ENCODE assay signal across 37 cellular contexts in the genomic region with DNA sequence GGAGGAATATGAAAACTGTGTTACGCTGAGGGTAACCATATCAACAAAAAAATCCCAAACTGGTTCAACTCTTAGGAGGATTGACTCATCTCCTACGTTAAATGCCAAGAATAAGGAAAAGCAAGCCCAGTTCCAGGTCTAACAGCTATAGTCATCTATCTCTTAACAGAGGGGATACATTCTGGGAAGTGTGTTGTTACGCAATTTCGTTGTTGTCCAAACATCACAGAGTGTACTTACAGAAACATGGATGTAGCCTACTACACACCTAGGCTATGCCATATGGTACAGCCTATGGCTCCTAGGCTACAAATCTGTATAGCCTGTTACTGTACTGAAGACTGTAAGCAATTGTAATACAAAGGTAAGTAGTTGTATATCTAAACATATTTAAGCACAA. TPM values are rescaled to one million over a fixed set of nuclear protein-coding genes. Genes with fewer than 3 reads are reported as not detected.
"Had no signal": no experiment of that assay in that cellular context is flagged by ENCODE, and none has a peak within 500 bp of the region (broad histone marks: within the 10 kb centered on the region; RNA-seq: fewer than 3 reads in every experiment).

No MANE protein-coding gene starts in this region.

- ATAC-seq: activated CD8-positive, alpha-beta T cell treated with anti-CD3 and anti-CD28 coated beads for 36 hours; activated naive CD4-positive, alpha-beta T cell treated with anti-CD3 and anti-CD28 coated beads, Interleukin-2, amount 50 U/mL, for 72 hours; activated T-cell treated with anti-CD3 and anti-CD28 coated beads, Interleukin-2, amount 50 U/mL, for 4 hours; activated T-cell treated with anti-CD3 and anti-CD28 coated beads, Interleukin-2, amount 50 U/mL, for 72 hours; activated T-helper 17 cell treated with anti-CD3 and anti-CD28 coated beads, Interleukin-2, amount 50 U/mL, for 72 hours; body of pancreas had no signal

- H3K9me3 ChIP-seq: adrenal gland, body of pancreas had no signal

- H3K27me3 ChIP-seq: adrenal gland, body of pancreas, brain microvascular endothelial cell, breast epithelium had no signal

- H3K4me1 ChIP-seq: adrenal gland, body of pancreas, breast epithelium had no signal

- DNase-seq: activated B cell treated with CpG ODN at 0.5 μM for 24 hours; activated CD4-positive, alpha-beta memory T cell treated with anti-CD3 and anti-CD28 coated beads for 36 hours; activated CD4-positive, alpha-beta T cell treated with anti-CD3 and anti-CD28 coated beads for 4 hours; activated CD4-positive, alpha-beta T cell treated with anti-CD3 and anti-CD28 coated beads, Interleukin-2, amount 10 ng/mL, durations not matched to agents 24 days and 14 days; activated CD4-positive, alpha-beta T cell treated with anti-CD3 and anti-CD28 coated beads, Interleukin-2, amount 50 U/mL, for 1 hour; activated CD4-positive, alpha-beta T cell treated with anti-CD3 and anti-CD28 coated beads, Interleukin-2, amount 50 U/mL, for 4 hours; activated CD4-positive, CD25-positive, alpha-beta regulatory T cell treated with anti-CD3 and anti-CD28 coated beads, Interleukin-2, amount 50 U/mL, for 72 hours; activated CD8-positive, alpha-beta memory T cell treated with anti-CD3 and anti-CD28 coated beads, Interleukin-2, amount 50 U/mL, for 4 hours; activated CD8-positive, alpha-beta T cell treated with anti-CD3 and anti-CD28 coated beads for 36 hours; activated effector memory CD4-positive, alpha-beta T cell treated with anti-CD3 and anti-CD28 coated beads, Interleukin-2, amount 50 U/mL, for 16 hours; activated gamma-delta T cell treated with Interleukin-2 at 50 U/mL for 16 hours; activated naive CD4-positive, alpha-beta T cell; activated naive CD4-positive, alpha-beta T cell treated with anti-CD3 and anti-CD28 coated beads for 36 hours; activated naive CD4-positive, alpha-beta T cell treated with anti-CD3 and anti-CD28 coated beads, Interleukin-2, amount 50 U/mL, for 16 hours; activated naive CD8-positive, alpha-beta T cell treated with anti-CD3 and anti-CD28 coated beads for 36 hours; activated T-cell treated with anti-CD3 and anti-CD28 coated beads for 4 hours; activated T-cell treated with anti-CD3 and anti-CD28 coated beads, Interleukin-2, amount 50 U/mL, for 1 hour; activated T-cell treated with anti-CD3 and anti-CD28 coated beads, Interleukin-2, amount 50 U/mL, for 4 hours; activated T-cell treated with anti-CD3 and anti-CD28 coated beads, Interleukin-2, amount 50 U/mL, for 72 hours; adrenal gland; amniotic stem cell; aorta; body of pancreas; brain microvascular endothelial cell; central memory CD4-positive, alpha-beta T cell; T-helper 1 cell; T-helper 2 cell; T-helper 9 cell had no signal

- H3K27ac ChIP-seq: adrenal gland, body of pancreas, brain microvascular endothelial cell, breast epithelium, VCaP had no signal

- H3K4me3 ChIP-seq: adrenal gland, body of pancreas, breast epithelium had no signal

- FAIRE-seq: astrocyte, TTC549 had no signal

- H3K36me3 ChIP-seq: adrenal gland, brain microvascular endothelial cell, breast epithelium had no signal

RNA-seq across cellular contexts. Expression of a gene that starts 23.2 kb away (rescaled TPM):
- total RNA-seq: activated B cell treated with CpG ODN at 0.5 μM for 24 hours; activated CD4-positive, alpha-beta memory T cell treated with anti-CD3 and anti-CD28 coated beads for 36 hours; activated CD4-positive, alpha-beta T cell treated with anti-CD3 and anti-CD28 coated beads, Interleukin-2, amount 10 ng/mL, durations not matched to agents 24 days and 14 days; activated CD8-positive, alpha-beta memory T cell treated with anti-CD3 and anti-CD28 coated beads for 36 hours; activated CD8-positive, alpha-beta T cell treated with anti-CD3 and anti-CD28 coated beads for 36 hours; activated naive CD4-positive, alpha-beta T cell treated with anti-CD3 and anti-CD28 coated beads for 36 hours; activated naive CD4-positive, alpha-beta T cell treated with anti-CD3 and anti-CD28 coated beads, Interleukin-2, amount 50 U/mL, for 72 hours; activated naive CD8-positive, alpha-beta T cell treated with anti-CD3 and anti-CD28 coated beads for 36 hours; activated T-cell treated with anti-CD3 and anti-CD28 coated beads, Interleukin-2, amount 50 U/mL, for 4 hours; activated T-cell treated with anti-CD3 and anti-CD28 coated beads, Interleukin-2, amount 50 U/mL, for 72 hours; activated T-helper 1 cell treated with anti-CD3 and anti-CD28 coated beads, Interleukin-12 subunit alpha, Interleukin-12 subunit beta, Interleukin-2, Interleukin-4 antibody, amounts not matched to agents 30 ng/mL and 10 ng/mL and 1 ng/mL, durations not matched to agents 14 hours and 24 hours and 36 hours; activated T-helper 17 cell treated with anti-CD3 and anti-CD28 coated beads, Interleukin-2, amount 50 U/mL, for 72 hours; adrenal gland; aorta; astrocyte; body of pancreas; breast epithelium; cardiac septum had no signal
- polyA plus RNA-seq: adrenal gland, aorta had no signal
